13 cellular contexts compared by ENCODE assay signal in the genomic region with DNA sequence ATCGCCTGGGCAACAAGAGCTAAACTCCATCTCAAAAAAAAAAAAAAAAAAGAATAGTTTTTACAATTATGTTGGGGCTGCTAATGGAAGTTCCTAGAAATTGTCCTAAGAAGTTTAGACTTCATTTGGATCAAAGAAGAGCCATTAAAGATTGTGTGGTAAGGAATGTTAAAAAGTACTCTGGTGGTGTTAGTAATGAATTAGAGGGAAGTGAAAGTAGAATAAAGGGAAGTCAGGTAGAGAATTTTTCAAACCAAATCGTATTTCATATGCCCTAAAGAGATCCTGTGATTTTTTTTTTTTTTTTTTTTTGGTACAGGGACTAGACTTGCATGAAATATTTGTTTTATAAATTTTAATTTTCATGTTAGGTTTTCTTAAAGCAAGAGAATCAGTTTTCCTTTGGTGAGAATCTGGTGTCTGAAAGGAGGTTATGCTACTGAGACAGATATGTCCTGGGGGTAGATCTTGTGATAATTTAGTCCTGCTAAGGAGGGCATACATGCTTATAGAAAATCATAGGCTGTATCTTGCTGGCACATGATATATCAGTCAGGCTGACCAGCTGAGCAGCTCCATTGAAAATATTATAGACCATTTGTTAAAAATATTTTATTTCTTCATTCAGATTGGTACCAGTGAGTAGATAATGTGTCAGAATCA. TPM values are rescaled to one million over a fixed set of nuclear protein-coding genes. Genes with fewer than 3 reads are reported as not detected.
DNase-seq lines count a peak whose midpoint lies in the region; ATAC-seq, FAIRE-seq and TF ChIP-seq lines count a peak whose summit lies in the region.
"Had no signal": no experiment of that assay in that cellular context is flagged by ENCODE, and none has a peak within 500 bp of the region (broad histone marks: within the 10 kb centered on the region; RNA-seq: fewer than 3 reads in every experiment).

No MANE protein-coding gene starts in this region.

- CTCF ChIA-PET in GM12878 (lab: Yijun Ruan, JAX) = interaction anchor here (1.3 to 2.0 kb wide), 2 partner anchors 10 to 256 kb away, joined by 4 to 13 read pairs; a partner anchor contains a TSS

- BruUV-seq in GM12878 (replicated peaks; lab: Mats Ljungman, UMichigan) = no TSS peak

- peak overlapping the region; percentile 26; the same call in 1 of the 2 replicates for H3K4me2 ChIP-seq in GM12878 (ENCODE audit: control insufficient read depth, insufficient read depth)

- H3K9me3 ChIP-seq in GM12878 (replicated peaks; ENCODE audit: control insufficient read depth, insufficient read depth, low read length) = peaks cover 5% of the 10 kb centered on the region; the same call in 2 of the 3 replicates
- H3K9me3 ChIP-seq: Caco-2 had no signal

- H3K4me3 ChIP-seq in GM12878 = no peak overlapping the region

- no peaks in the 10 kb centered on the region for H3K27me3 ChIP-seq in GM12878 (replicated peaks in 1 of 2; ENCODE audit: control insufficient read depth in 2 of 2, insufficient read depth in 2 of 2, low read length in 1 of 2)

- peaks cover 2 to 4% of the 10 kb centered on the region in 2 experiments; a peak in 3 of 4 replicates for H3K36me3 ChIP-seq in GM12878 (ENCODE audit: control insufficient read depth in 2 of 2, insufficient read depth in 2 of 2, low read length in 1 of 2)

- peaks cover 91% of the 10 kb centered on the region for H3K79me2 ChIP-seq in GM12878 (ENCODE audit: control insufficient read depth, insufficient read depth, low read length)

- FAIRE-seq in GM12878 (lab: Jason Lieb, UNC) = no peak

- no peak overlapping the region for H2AFZ ChIP-seq in GM12878 (ENCODE audit: control insufficient read depth, low read depth, low read length)

- no peak for TF ChIP-seq POLR2A in GM12878 (IDR thresholded peaks at IDR 0.05; ENCODE audit: low read depth, low read length)

- 44% methylated on average over 2 of the region's 2 CpGs for WGBS in GM12878 (ENCODE audit: insufficient coverage, insufficient replicate concordance, low lambda C conversion rate, missing lambda C conversion rate)

- SMC1A ChIA-PET in GM12878 (lab: Charles Lee; ENCODE audit: uncharacterized antibody, unreplicated experiment) = interaction anchor here (1.1 to 1.8 kb wide), 4 partner anchors 11 to 359 kb away, joined by 3 to 7 read pairs (median 4); a partner anchor contains a TSS

- TF ChIP-seq RAD21 in GM12878 (IDR thresholded peaks at IDR 0.05; ENCODE audit: insufficient read depth, low read depth, low read length) = no peak

- POLR2A ChIA-PET in GM12878 (lab: Charles Lee) = interaction anchor here (0.6 to 1.1 kb wide), 4 partner anchors 10 to 794 kb away, joined by 3 to 5 read pairs (median 4); no protein-coding TSS in a partner anchor

- H3K4me1 ChIP-seq in GM12878 (ENCODE audit: control insufficient read depth, insufficient read depth, low read length) = peaks cover 11% of the 10 kb centered on the region

- intact Hi-C loops in GM12878 (cut with micrococcal nuclease; ENCODE audit: unreplicated experiment) = no loop called here

- 0 out of 2 replicates have a peak overlapping the region, but pooled peaks have one; percentile 42 for H3K27ac ChIP-seq in GM12878 (ENCODE audit: control insufficient read depth, insufficient read depth)

- in situ Hi-C loops in GM12878 (cut with MboI) = loop anchor here (25.0 kb wide), 1 partner anchor 743 kb away; a partner anchor contains a TSS

- TF ChIP-seq EP300 in GM12878 (IDR thresholded peaks at IDR 0.05; ENCODE audit: borderline replicate concordance in 1 of 2, control insufficient read depth in 1 of 2, low read depth in 2 of 2, low read length in 2 of 2) = peak in 1 of 2 experiments; percentile 49; a peak in 1 of 4 replicates

- no peak for TF ChIP-seq CTCF in GM12878 (IDR thresholded peaks at IDR 0.05 in 2 of 3, conservative IDR thresholded peaks at IDR 0.05 in 1 of 3; ENCODE audit: control insufficient read depth in 2 of 3, extremely low read depth in 1 of 3, insufficient read depth in 1 of 3, low read depth in 3 of 3, low read length in 3 of 3)

- RAD21 ChIA-PET in GM12878 (lab: Charles Lee; ENCODE audit: unreplicated experiment) = no interaction called here

- DNase-seq in GM12878 (ENCODE audit: low read depth, low spot score) (no peak), SHP77 (lab: John Stamatoyannopoulos, UW) (no peak), NCI-H1417 treated with DMSO at 0.1 percent for 48 hours (lab: John Stamatoyannopoulos, UW) (no peak), DMS114 treated with DMSO at 0.1 percent for 48 hours (lab: John Stamatoyannopoulos, UW; ENCODE audit: unreplicated experiment) (no peak), islet precursor cell (no peak)
- DNase-seq: activated T-cell treated with anti-CD3 and anti-CD28 coated beads, Interleukin-2, amount 50 U/mL, for 4 hours; Caco-2; cerebellar nuclear complex; mammary epithelial cell; NCI-H345 had no signal

- peaks cover 4% of the 10 kb centered on the region; the same call in 1 of the 2 replicates for H4K20me1 ChIP-seq in GM12878 (ENCODE audit: control insufficient read depth, insufficient read depth)

- peak; percentile 82 for ATAC-seq in GM18499 (IDR thresholded peaks at IDR 0.05; ENCODE audit: insufficient read depth, unreplicated experiment)
- ATAC-seq in GM21423 (IDR thresholded peaks at IDR 0.05; ENCODE audit: unreplicated experiment) = peak; percentile 74
- peak; percentile 80 for ATAC-seq in HG03175 (IDR thresholded peaks at IDR 0.05; ENCODE audit: unreplicated experiment)
- ATAC-seq in GM12878 = peak; percentile 74
- ATAC-seq: activated T-cell treated with anti-CD3 and anti-CD28 coated beads, Interleukin-2, amount 50 U/mL, for 4 hours had no signal

- no peak overlapping the region for H3K9ac ChIP-seq in GM12878 (ENCODE audit: control insufficient read depth, insufficient read depth, low read length)

TF ChIP-seq in GM12878, 131 proteins besides CTCF, POLR2A, EP300 and RAD21 (continues in another document):
- TF ChIP-seq FOS (IDR thresholded peaks at IDR 0.05; ENCODE audit: borderline replicate concordance, extremely low read depth, insufficient read length) (no peak), HDGF (IDR thresholded peaks at IDR 0.05) (no peak), PAX8 (IDR thresholded peaks at IDR 0.05) (no peak), ZNF217 (IDR thresholded peaks at IDR 0.05) (no peak), NR2F1 (conservative IDR thresholded peaks at IDR 0.05) (no peak), DPF2 (IDR thresholded peaks at IDR 0.05) (no peak), SIN3A (IDR thresholded peaks at IDR 0.05; ENCODE audit: low read depth, low read length) (no peak), HDAC6 (IDR thresholded peaks at IDR 0.05; ENCODE audit: unreplicated experiment) (no peak), BMI1 (IDR thresholded peaks at IDR 0.05; ENCODE audit: borderline replicate concordance) (no peak), HCFC1 (IDR thresholded peaks at IDR 0.05; ENCODE audit: low read length) (no peak), NFXL1 (IDR thresholded peaks at IDR 0.05; ENCODE audit: borderline replicate concordance) (no peak)
- TF ChIP-seq, protein P1, sequence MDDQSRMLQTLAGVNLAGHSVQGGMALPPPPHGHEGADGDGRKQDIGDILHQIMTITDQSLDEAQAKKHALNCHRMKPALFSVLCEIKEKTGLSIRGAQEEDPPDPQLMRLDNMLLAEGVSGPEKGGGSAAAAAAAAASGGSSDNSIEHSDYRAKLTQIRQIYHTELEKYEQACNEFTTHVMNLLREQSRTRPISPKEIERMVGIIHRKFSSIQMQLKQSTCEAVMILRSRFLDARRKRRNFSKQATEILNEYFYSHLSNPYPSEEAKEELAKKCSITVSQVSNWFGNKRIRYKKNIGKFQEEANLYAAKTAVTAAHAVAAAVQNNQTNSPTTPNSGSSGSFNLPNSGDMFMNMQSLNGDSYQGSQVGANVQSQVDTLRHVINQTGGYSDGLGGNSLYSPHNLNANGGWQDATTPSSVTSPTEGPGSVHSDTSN (IDR thresholded peaks at IDR 0.05; ENCODE audit: insufficient replicate concordance, low read depth, low read length) = no peak
- TF ChIP-seq, protein P2, sequence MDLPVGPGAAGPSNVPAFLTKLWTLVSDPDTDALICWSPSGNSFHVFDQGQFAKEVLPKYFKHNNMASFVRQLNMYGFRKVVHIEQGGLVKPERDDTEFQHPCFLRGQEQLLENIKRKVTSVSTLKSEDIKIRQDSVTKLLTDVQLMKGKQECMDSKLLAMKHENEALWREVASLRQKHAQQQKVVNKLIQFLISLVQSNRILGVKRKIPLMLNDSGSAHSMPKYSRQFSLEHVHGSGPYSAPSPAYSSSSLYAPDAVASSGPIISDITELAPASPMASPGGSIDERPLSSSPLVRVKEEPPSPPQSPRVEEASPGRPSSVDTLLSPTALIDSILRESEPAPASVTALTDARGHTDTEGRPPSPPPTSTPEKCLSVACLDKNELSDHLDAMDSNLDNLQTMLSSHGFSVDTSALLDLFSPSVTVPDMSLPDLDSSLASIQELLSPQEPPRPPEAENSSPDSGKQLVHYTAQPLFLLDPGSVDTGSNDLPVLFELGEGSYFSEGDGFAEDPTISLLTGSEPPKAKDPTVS (IDR thresholded peaks at IDR 0.05; ENCODE audit: low read depth, low read length) = no peak

RNA-seq across cellular contexts. Expression of a gene that starts 10.7 kb away (rescaled TPM):
- total RNA-seq in GM12878 (2013; cell fraction: nucleolus; rRNA removed) = 52.5 and 54.5 TPM in 2 replicates
- 11.3 and 12.9 TPM in 2 replicates for total RNA-seq in GM12878 (2014; rRNA removed)
- total RNA-seq in GM12878 (2014; rRNA removed; fragmentation: Illumina TruSeq; extraction: Trizol) = 16.0 and 16.1 TPM in 2 replicates
- 17.9 and 19.2 TPM in 2 replicates for total RNA-seq in GM12878 (2021)
- 7.5 TPM for polyA plus RNA-seq in GM12878 (2011; ENCODE audit: low read depth)
- polyA plus RNA-seq in GM12878 (2011; rRNA removed) = 36.2 and 43.2 TPM in 2 replicates
- polyA plus RNA-seq in GM12878 (2011; cell fraction: cytosol; rRNA removed) = 36.2 and 38.2 TPM in 2 replicates
- 32.3 and 40.4 TPM in 2 replicates for polyA plus RNA-seq in GM12878 (2011; cell fraction: nucleus; rRNA removed)
- polyA plus RNA-seq in GM12878 (2012) = 9.1 and 14.4 TPM in 2 replicates
- polyA plus RNA-seq in GM12878 (2014; fragmentation: Illumina TruSeq; extraction: Trizol) = 24.5 and 26.5 TPM in 2 replicates
- polyA plus RNA-seq in GM12878 (2014; fragmentation: Nextera tagmentation; extraction: Ambion mirVana) = 1 to 10 TPM; 6.4 to 8.1 TPM
- 15.9 and 16.0 TPM in 2 replicates for polyA plus RNA-seq in GM12878 (2014; rRNA removed)
- polyA plus RNA-seq in GM12878 (2016; fragmentation: Nextera tagmentation; extraction: Ambion mirVana) = 10 to 100 TPM; 15.7 to 16.6 TPM
- 108 and 136 TPM in 2 replicates for polyA minus RNA-seq in GM12878 (2011; rRNA and poly(A)+ RNA removed)
- polyA minus RNA-seq in GM12878 (2011; cell fraction: cytosol; rRNA and poly(A)+ RNA removed) = 23.0 and 23.7 TPM in 2 replicates
- polyA minus RNA-seq in GM12878 (2011; cell fraction: nucleus; rRNA and poly(A)+ RNA removed) = 48.2 and 65.2 TPM in 2 replicates
